In the genomic region with DNA sequence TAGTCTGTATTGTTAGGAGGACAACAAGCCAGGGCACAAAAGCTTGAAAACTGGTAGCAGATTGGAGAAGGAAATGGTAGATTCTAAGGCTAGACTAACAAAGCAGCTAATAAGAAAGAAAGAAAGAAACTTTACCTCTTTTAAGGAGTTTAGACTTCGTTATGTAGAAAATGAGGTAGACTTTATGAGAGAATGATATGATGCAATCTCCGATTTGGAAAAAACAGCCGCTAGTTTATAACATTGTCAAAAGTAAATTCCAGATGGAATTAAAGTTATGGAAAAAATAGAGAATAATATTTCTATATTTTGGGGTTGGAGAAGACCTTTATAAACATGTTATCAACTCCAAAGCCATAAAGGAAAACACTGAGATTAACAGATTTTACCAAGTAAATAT, we compare ENCODE assay signal across 32 cellular contexts.
"Had no signal": no experiment of that assay in that cellular context is flagged by ENCODE, and none has a peak within 500 bp of the region (broad histone marks: within the 10 kb centered on the region; RNA-seq: fewer than 3 reads in every experiment).

No MANE protein-coding gene starts in this region.

- H3K4me3 Mint-ChIP-seq: activated CD4-positive, alpha-beta T cell treated with anti-CD3 and anti-CD28 coated beads for 36 hours; activated CD4-positive, alpha-beta T cell treated with anti-CD3 and anti-CD28 coated beads, Interleukin-2, amount 10 ng/mL, durations not matched to agents 7 days and 5 days; activated CD8-positive, alpha-beta T cell treated with anti-CD3 and anti-CD28 coated beads, Interleukin-2, amount 10 ng/mL, durations not matched to agents 7 days and 5 days; activated naive CD8-positive, alpha-beta T cell treated with anti-CD3 and anti-CD28 coated beads for 36 hours; activated T-helper 17 cell treated with anti-CD3 and anti-CD28 coated beads, Interleukin-2, amount 50 U/mL, for 72 hours had no signal

- H3K9me3 Mint-ChIP-seq: activated CD4-positive, alpha-beta T cell treated with anti-CD3 and anti-CD28 coated beads, Interleukin-2, amount 10 ng/mL, durations not matched to agents 7 days and 5 days; activated naive CD8-positive, alpha-beta T cell treated with anti-CD3 and anti-CD28 coated beads for 36 hours; activated T-helper 17 cell treated with anti-CD3 and anti-CD28 coated beads, Interleukin-2, amount 50 U/mL, for 72 hours had no signal

- H3K4me3 ChIP-seq: Peyer's patch had no signal

- H3K9me3 ChIP-seq: Peyer's patch had no signal

- DNase-seq: activated CD4-positive, alpha-beta T cell treated with anti-CD3 and anti-CD28 coated beads for 36 hours; activated CD4-positive, alpha-beta T cell treated with anti-CD3 and anti-CD28 coated beads, Interleukin-2, amount 10 ng/mL, durations not matched to agents 7 days and 5 days; activated CD4-positive, alpha-beta T cell treated with anti-CD3 and anti-CD28 coated beads, Interleukin-2, amount 50 U/mL, for 48 hours; activated CD8-positive, alpha-beta memory T cell treated with anti-CD3 and anti-CD28 coated beads, Interleukin-2, amount 50 U/mL, for 4 hours; activated CD8-positive, alpha-beta T cell treated with anti-CD3 and anti-CD28 coated beads, Interleukin-2, amount 10 ng/mL, durations not matched to agents 7 days and 5 days; activated effector memory CD4-positive, alpha-beta T cell treated with anti-CD3 and anti-CD28 coated beads, Interleukin-2, amount 50 U/mL, for 16 hours; activated naive CD4-positive, alpha-beta T cell; activated naive CD4-positive, alpha-beta T cell treated with anti-CD3 and anti-CD28 coated beads, Interleukin-2, amount 50 U/mL, for 16 hours; activated naive CD8-positive, alpha-beta T cell treated with anti-CD3 and anti-CD28 coated beads for 36 hours; activated T-cell treated with anti-CD3 and anti-CD28 coated beads for 4 hours; activated T-cell treated with anti-CD3 and anti-CD28 coated beads, Interleukin-2, amount 50 U/mL, for 48 hours; amniotic stem cell; aorta; brain microvascular endothelial cell; central memory CD4-positive, alpha-beta T cell; Kasumi-1; MM.1S; NCI-H1092; NCI-H1436 treated with DMSO at 0.1 percent for 48 hours; NCI-H1694 treated with DMSO at 0.1 percent for 48 hours; NCI-H2029; NCI-H345; NCI-H524 treated with DMSO at 0.1 percent for 48 hours; Peyer's patch; RPMI8226; SIG-M5; SW 1271; T-helper 1 cell; T-helper 2 cell; T-helper 9 cell had no signal

- ATAC-seq: activated CD4-positive, alpha-beta T cell treated with anti-CD3 and anti-CD28 coated beads for 36 hours; activated CD4-positive, CD25-positive, alpha-beta regulatory T cell treated with anti-CD3 and anti-CD28 coated beads, Interleukin-2, amount 50 U/mL, for 24 hours; activated CD8-positive, alpha-beta T cell treated with anti-CD3 and anti-CD28 coated beads, Interleukin-2, amount 10 ng/mL, durations not matched to agents 7 days and 5 days; activated T-helper 17 cell treated with anti-CD3 and anti-CD28 coated beads, Interleukin-2, amount 50 U/mL, for 72 hours had no signal

- H3K4me1 Mint-ChIP-seq: activated CD4-positive, alpha-beta T cell treated with anti-CD3 and anti-CD28 coated beads, Interleukin-2, amount 10 ng/mL, durations not matched to agents 7 days and 5 days; activated naive CD8-positive, alpha-beta T cell treated with anti-CD3 and anti-CD28 coated beads for 36 hours had no signal

- H3K36me3 ChIP-seq: Peyer's patch had no signal

- H3K27me3 ChIP-seq: brain microvascular endothelial cell, Peyer's patch had no signal

- H3K4me1 ChIP-seq: Peyer's patch had no signal

- H3K27ac Mint-ChIP-seq: activated CD4-positive, alpha-beta T cell treated with anti-CD3 and anti-CD28 coated beads for 36 hours; activated CD4-positive, alpha-beta T cell treated with anti-CD3 and anti-CD28 coated beads, Interleukin-2, amount 10 ng/mL, durations not matched to agents 7 days and 5 days; activated CD8-positive, alpha-beta T cell treated with anti-CD3 and anti-CD28 coated beads, Interleukin-2, amount 10 ng/mL, durations not matched to agents 7 days and 5 days; activated naive CD8-positive, alpha-beta T cell treated with anti-CD3 and anti-CD28 coated beads for 36 hours; activated T-helper 17 cell treated with anti-CD3 and anti-CD28 coated beads, Interleukin-2, amount 50 U/mL, for 72 hours had no signal

- H3K27ac ChIP-seq: brain microvascular endothelial cell, Peyer's patch had no signal

- H3K27me3 Mint-ChIP-seq: activated CD4-positive, alpha-beta T cell treated with anti-CD3 and anti-CD28 coated beads for 36 hours; activated naive CD8-positive, alpha-beta T cell treated with anti-CD3 and anti-CD28 coated beads for 36 hours; activated T-helper 17 cell treated with anti-CD3 and anti-CD28 coated beads, Interleukin-2, amount 50 U/mL, for 72 hours had no signal

- H3K36me3 Mint-ChIP-seq: activated naive CD8-positive, alpha-beta T cell treated with anti-CD3 and anti-CD28 coated beads for 36 hours had no signal
